1 cellular context compared by ENCODE assay signal in the genomic region with DNA sequence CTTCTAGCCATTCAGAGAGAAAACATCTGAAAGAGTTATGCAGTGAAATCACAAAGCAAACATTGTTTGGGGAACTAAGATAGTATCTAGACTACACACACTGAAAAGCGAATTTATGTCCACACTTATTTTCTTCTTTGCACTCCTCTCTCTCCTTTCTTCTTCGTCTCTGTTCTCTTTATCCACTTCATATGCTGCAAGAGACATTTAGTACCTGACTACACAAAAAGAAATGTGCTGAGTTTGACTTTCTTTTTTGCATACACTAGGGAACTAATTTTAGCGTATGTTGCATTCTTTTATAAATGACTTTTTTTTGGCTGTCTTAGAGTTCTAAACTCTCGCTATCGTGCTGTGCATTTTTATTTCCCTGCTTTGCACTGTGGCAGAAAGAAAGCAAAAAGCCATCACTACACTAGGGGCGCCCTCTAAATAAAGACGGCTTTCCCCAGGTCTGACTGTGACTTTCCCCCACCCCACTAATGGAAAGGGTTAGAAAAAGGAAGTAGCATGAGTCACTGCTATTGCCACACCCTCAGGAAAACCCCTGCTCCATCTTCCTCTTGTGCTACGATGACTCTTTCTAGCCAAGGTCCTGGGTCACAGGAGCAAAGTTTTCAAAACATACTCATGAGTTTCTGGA.
A peak's percentile ranks its signal among the peaks of the same experiment; 100 is the strongest.
TF ChIP-seq lines count a peak whose summit lies in the region.

No MANE protein-coding gene starts in this region.

TF ChIP-seq in K562, 482 proteins besides CTCF, POLR2A, EP300 and RAD21 (continued from another document and continues in another):
- TF ChIP-seq, protein P1, sequence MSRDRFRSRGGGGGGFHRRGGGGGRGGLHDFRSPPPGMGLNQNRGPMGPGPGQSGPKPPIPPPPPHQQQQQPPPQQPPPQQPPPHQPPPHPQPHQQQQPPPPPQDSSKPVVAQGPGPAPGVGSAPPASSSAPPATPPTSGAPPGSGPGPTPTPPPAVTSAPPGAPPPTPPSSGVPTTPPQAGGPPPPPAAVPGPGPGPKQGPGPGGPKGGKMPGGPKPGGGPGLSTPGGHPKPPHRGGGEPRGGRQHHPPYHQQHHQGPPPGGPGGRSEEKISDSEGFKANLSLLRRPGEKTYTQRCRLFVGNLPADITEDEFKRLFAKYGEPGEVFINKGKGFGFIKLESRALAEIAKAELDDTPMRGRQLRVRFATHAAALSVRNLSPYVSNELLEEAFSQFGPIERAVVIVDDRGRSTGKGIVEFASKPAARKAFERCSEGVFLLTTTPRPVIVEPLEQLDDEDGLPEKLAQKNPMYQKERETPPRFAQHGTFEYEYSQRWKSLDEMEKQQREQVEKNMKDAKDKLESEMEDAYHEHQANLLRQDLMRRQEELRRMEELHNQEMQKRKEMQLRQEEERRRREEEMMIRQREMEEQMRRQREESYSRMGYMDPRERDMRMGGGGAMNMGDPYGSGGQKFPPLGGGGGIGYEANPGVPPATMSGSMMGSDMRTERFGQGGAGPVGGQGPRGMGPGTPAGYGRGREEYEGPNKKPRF (IDR thresholded peaks at IDR 0.05; ENCODE audit: low read depth, low read length): no peak
- TF ChIP-seq ZNF311 (CRISPR knock-in tag; IDR thresholded peaks at IDR 0.05) (no peak), ZNF589 (CRISPR knock-in tag; IDR thresholded peaks at IDR 0.05; ENCODE audit: low read depth) (no peak), ZNF347 (CRISPR knock-in tag; IDR thresholded peaks at IDR 0.05; ENCODE audit: low read depth) (no peak), NFATC3 (IDR thresholded peaks at IDR 0.05) (no peak), ETV6 (IDR thresholded peaks at IDR 0.05; ENCODE audit: borderline replicate concordance in 1 of 2, low read depth in 2 of 2, low read length in 1 of 2) (peak; percentile 85 to 87; a peak in 3 of 4 replicates), ETV6 (CRISPR knock-in tag; IDR thresholded peaks at IDR 0.05; ENCODE audit: borderline replicate concordance) (no peak), HDAC6 (IDR thresholded peaks at IDR 0.05; ENCODE audit: low read depth, low read length) (no peak), ZNF57 (CRISPR knock-in tag; IDR thresholded peaks at IDR 0.05) (no peak), IFI16 (CRISPR knock-in tag; IDR thresholded peaks at IDR 0.05) (no peak), ZNF407 (IDR thresholded peaks at IDR 0.05; ENCODE audit: low read depth) (no peak), ELK1 (CRISPR knock-in tag; IDR thresholded peaks at IDR 0.05) (no peak), RAD51 (IDR thresholded peaks at IDR 0.05; ENCODE audit: borderline replicate concordance, low read depth) (no peak), SMC3 (conservative IDR thresholded peaks at IDR 0.05; ENCODE audit: insufficient read depth, low read depth, low read length) (no peak), TEAD2 (tag; IDR thresholded peaks at IDR 0.05) (no peak), SOX6 (IDR thresholded peaks at IDR 0.05) (peak; percentile 25; the same call in 1 of the 2 replicates), ZNF224 (CRISPR knock-in tag; IDR thresholded peaks at IDR 0.05) (no peak), PCBP1 (IDR thresholded peaks at IDR 0.05; ENCODE audit: low read depth, low read length, poor library complexity, severe bottlenecking) (no peak), ESRRA (IDR thresholded peaks at IDR 0.05; ENCODE audit: borderline replicate concordance, low read depth) (peak; percentile 39; the same call in 1 of the 2 replicates), SRSF7 (optimal IDR thresholded peaks at IDR 0.05; ENCODE audit: low read depth, low read length) (no peak), FUS (optimal IDR thresholded peaks at IDR 0.05; ENCODE audit: low read depth, low read length) (no peak), ZNF398 (CRISPR knock-in tag; IDR thresholded peaks at IDR 0.05) (no peak), KDM1A (IDR thresholded peaks at IDR 0.05) (no peak), ZNF431 (CRISPR knock-in tag; IDR thresholded peaks at IDR 0.05) (no peak)
- TF ChIP-seq, protein P2, sequence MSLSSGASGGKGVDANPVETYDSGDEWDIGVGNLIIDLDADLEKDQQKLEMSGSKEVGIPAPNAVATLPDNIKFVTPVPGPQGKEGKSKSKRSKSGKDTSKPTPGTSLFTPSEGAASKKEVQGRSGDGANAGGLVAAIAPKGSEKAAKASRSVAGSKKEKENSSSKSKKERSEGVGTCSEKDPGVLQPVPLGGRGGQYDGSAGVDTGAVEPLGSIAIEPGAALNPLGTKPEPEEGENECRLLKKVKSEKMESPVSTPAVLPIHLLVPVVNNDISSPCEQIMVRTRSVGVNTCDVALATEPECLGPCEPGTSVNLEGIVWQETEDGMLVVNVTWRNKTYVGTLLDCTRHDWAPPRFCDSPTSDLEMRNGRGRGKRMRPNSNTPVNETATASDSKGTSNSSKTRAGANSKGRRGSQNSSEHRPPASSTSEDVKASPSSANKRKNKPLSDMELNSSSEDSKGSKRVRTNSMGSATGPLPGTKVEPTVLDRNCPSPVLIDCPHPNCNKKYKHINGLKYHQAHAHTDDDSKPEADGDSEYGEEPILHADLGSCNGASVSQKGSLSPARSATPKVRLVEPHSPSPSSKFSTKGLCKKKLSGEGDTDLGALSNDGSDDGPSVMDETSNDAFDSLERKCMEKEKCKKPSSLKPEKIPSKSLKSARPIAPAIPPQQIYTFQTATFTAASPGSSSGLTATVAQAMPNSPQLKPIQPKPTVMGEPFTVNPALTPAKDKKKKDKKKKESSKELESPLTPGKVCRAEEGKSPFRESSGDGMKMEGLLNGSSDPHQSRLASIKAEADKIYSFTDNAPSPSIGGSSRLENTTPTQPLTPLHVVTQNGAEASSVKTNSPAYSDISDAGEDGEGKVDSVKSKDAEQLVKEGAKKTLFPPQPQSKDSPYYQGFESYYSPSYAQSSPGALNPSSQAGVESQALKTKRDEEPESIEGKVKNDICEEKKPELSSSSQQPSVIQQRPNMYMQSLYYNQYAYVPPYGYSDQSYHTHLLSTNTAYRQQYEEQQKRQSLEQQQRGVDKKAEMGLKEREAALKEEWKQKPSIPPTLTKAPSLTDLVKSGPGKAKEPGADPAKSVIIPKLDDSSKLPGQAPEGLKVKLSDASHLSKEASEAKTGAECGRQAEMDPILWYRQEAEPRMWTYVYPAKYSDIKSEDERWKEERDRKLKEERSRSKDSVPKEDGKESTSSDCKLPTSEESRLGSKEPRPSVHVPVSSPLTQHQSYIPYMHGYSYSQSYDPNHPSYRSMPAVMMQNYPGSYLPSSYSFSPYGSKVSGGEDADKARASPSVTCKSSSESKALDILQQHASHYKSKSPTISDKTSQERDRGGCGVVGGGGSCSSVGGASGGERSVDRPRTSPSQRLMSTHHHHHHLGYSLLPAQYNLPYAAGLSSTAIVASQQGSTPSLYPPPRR (CRISPR knock-in tag; IDR thresholded peaks at IDR 0.05; ENCODE audit: borderline replicate concordance): no peak
- TF ChIP-seq, protein P3, sequence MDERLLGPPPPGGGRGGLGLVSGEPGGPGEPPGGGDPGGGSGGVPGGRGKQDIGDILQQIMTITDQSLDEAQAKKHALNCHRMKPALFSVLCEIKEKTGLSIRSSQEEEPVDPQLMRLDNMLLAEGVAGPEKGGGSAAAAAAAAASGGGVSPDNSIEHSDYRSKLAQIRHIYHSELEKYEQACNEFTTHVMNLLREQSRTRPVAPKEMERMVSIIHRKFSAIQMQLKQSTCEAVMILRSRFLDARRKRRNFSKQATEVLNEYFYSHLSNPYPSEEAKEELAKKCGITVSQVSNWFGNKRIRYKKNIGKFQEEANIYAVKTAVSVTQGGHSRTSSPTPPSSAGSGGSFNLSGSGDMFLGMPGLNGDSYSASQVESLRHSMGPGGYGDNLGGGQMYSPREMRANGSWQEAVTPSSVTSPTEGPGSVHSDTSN (CRISPR knock-in tag; IDR thresholded peaks at IDR 0.05; ENCODE audit: low read depth): no peak
- TF ChIP-seq, protein P3 (tag; conservative IDR thresholded peaks at IDR 0.05; ENCODE audit: low read depth): no peak; the same call in 1 of the 2 replicates
- TF ChIP-seq, protein P4, sequence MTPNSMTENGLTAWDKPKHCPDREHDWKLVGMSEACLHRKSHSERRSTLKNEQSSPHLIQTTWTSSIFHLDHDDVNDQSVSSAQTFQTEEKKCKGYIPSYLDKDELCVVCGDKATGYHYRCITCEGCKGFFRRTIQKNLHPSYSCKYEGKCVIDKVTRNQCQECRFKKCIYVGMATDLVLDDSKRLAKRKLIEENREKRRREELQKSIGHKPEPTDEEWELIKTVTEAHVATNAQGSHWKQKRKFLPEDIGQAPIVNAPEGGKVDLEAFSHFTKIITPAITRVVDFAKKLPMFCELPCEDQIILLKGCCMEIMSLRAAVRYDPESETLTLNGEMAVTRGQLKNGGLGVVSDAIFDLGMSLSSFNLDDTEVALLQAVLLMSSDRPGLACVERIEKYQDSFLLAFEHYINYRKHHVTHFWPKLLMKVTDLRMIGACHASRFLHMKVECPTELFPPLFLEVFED (CRISPR knock-in tag; conservative IDR thresholded peaks at IDR 0.05): no peak
